8 cellular contexts compared by ENCODE assay signal in the genomic region with DNA sequence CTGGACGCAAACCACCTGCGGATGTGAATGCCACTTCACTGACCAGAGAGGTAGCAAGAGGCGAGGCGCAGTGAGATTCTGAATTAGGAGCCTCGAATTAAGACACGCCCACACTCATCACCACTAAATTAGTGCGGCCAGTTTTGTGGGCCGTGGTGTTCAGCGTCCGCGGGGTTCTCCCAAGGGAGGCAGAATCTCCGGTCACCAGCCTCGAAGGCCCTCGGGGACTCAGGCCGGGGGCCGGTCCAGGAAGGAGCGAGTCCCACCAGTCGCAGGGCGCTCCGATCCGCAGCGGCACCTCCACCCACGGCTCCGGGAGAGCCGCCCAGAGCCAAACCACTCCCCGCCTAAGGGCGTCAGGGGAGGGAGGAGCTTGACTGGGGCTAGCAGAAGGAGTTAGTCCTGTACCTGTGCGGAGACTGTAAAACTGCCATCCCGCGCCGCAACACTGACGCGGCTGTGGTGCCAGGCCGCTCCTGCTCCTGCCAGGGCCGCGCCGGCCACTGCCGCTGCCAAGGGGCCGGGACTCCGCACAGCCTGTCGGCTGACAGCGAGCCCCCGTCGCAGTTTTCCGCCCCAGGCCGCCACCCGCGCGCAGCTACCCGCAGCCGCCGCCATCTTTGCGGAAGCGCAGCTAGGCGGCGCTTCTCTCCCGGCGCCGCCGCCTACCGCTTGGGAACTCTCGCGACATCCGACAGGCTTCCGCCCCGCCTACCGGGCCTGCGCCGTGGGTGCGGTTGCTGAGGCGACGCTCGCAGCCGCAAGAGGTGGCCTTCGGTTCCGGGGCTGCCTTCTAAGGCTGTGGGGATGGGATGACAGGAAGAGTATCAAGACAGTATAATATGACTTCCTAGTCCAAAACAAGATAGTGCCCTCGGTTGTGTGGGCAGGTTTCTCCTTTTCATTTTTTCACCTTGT. TPM values are rescaled to one million over a fixed set of nuclear protein-coding genes. Genes with fewer than 3 reads are reported as not detected.
DNase-seq lines count a peak whose midpoint lies in the region; ATAC-seq and TF ChIP-seq lines count a peak whose summit lies in the region.

A gene with protein sequence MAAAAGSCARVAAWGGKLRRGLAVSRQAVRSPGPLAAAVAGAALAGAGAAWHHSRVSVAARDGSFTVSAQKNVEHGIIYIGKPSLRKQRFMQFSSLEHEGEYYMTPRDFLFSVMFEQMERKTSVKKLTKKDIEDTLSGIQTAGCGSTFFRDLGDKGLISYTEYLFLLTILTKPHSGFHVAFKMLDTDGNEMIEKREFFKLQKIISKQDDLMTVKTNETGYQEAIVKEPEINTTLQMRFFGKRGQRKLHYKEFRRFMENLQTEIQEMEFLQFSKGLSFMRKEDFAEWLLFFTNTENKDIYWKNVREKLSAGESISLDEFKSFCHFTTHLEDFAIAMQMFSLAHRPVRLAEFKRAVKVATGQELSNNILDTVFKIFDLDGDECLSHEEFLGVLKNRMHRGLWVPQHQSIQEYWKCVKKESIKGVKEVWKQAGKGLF (minus strand): TSS at position 640 of the 918 bp plus-strand sequence. CDS start 22 bp downstream, at position 618.

- H3K9ac ChIP-seq in mucosa of stomach (ENCODE audit: low read length), result peak within 1 kb of the TSS; percentile 92

- no peaks in the 10 kb centered on the region for H3K9me3 Mint-ChIP-seq in activated T-cell treated with anti-CD3 and anti-CD28 coated beads, Interleukin-2, amount 50 U/mL, for 4 hours

- DNase-seq in DMS153 (lab: John Stamatoyannopoulos, UW), result peak; percentile 90
- DNase-seq in activated T-cell treated with anti-CD3 and anti-CD28 coated beads, Interleukin-2, amount 50 U/mL, for 4 hours, result peak; percentile 94
- DNase-seq in stimulated activated CD8-positive, alpha-beta memory T cell treated with anti-CD3 and anti-CD28 coated beads, Interleukin-7, amount 100 ng/mL, for 1 hour (ENCODE audit: low read depth in 2 of 2), result peak; percentile 88 to 91

- H3K36me3 ChIP-seq in esophagus (ENCODE audit: control insufficient read depth in 2 of 2, insufficient read depth in 2 of 2, low read length in 1 of 2), result no peaks in the 10 kb centered on the region
- no peaks in the 10 kb centered on the region for H3K36me3 ChIP-seq in mucosa of stomach (ENCODE audit: control insufficient read depth, insufficient read depth, low read length)

- peak within 1 kb of the TSS; percentile 98 to 100 for H3K27ac ChIP-seq in esophagus (ENCODE audit: low read depth in 2 of 2, low read length in 1 of 2)

- H3K27me3 Mint-ChIP-seq in activated T-cell treated with anti-CD3 and anti-CD28 coated beads, Interleukin-2, amount 50 U/mL, for 4 hours (ENCODE audit: low read depth), result peaks cover 7% of the 10 kb centered on the region

- H3K27me3 ChIP-seq in esophagus (ENCODE audit: control insufficient read depth in 1 of 2, insufficient read depth in 2 of 2, low read length in 2 of 2) (no peaks in the 10 kb centered on the region), mucosa of stomach (ENCODE audit: control insufficient read depth, insufficient read depth, low read length) (peaks cover 10% of the 10 kb centered on the region)

- H3K4me1 ChIP-seq in esophagus (ENCODE audit: control insufficient read depth in 2 of 2, insufficient read depth in 2 of 2, low read length in 1 of 2), result no peaks in the 10 kb centered on the region
- no peaks in the 10 kb centered on the region for H3K4me1 ChIP-seq in mucosa of stomach (ENCODE audit: control insufficient read depth, insufficient read depth, low read length)

- WGBS in esophagus, 2 donors, result 0% methylated on average over 72 to 77 of the region's 77 CpGs

- TF ChIP-seq EP300 in Ishikawa (IDR thresholded peaks at IDR 0.05; ENCODE audit: borderline replicate concordance), result peak; percentile 16; the same call in 1 of the 2 replicates

- ATAC-seq in GM21576 (IDR thresholded peaks at IDR 0.05; ENCODE audit: unreplicated experiment), result peak; percentile 93
- ATAC-seq in activated T-cell treated with anti-CD3 and anti-CD28 coated beads, Interleukin-2, amount 50 U/mL, for 4 hours, result peak; percentile 96 to 97

- H3K4me1 Mint-ChIP-seq in activated T-cell treated with anti-CD3 and anti-CD28 coated beads, Interleukin-2, amount 50 U/mL, for 4 hours (ENCODE audit: low read depth), result peaks cover 40% of the 10 kb centered on the region

- peak within 1 kb of the TSS; percentile 69 to 97 for H3K4me3 ChIP-seq in esophagus (ENCODE audit: low read depth in 1 of 2, low read length in 2 of 2)
- H3K4me3 ChIP-seq in mucosa of stomach (ENCODE audit: low read length), result peak within 1 kb of the TSS; percentile 31

- no peak for TF ChIP-seq RAD21 in Ishikawa (IDR thresholded peaks at IDR 0.05; ENCODE audit: low read depth)

- H3K36me3 Mint-ChIP-seq in activated T-cell treated with anti-CD3 and anti-CD28 coated beads, Interleukin-2, amount 50 U/mL, for 4 hours (ENCODE audit: insufficient read depth), result peaks cover 14% of the 10 kb centered on the region

- peak within 1 kb of the TSS; percentile 88 for H3K4me3 Mint-ChIP-seq in activated T-cell treated with anti-CD3 and anti-CD28 coated beads, Interleukin-2, amount 50 U/mL, for 4 hours

- H3K9me3 ChIP-seq in esophagus (ENCODE audit: control insufficient read depth in 2 of 2, insufficient read depth in 1 of 2, low read depth in 1 of 2, low read length in 1 of 2) (no peaks in the 10 kb centered on the region), mucosa of stomach (ENCODE audit: control insufficient read depth, low read length) (no peaks in the 10 kb centered on the region)

TF ChIP-seq in Ishikawa, 13 proteins besides CTCF, POLR2A, EP300 and RAD21 (continues in another document):
- peak; percentile 94 for TF ChIP-seq TAF1 (IDR thresholded peaks at IDR 0.05; ENCODE audit: low read depth)
- peak; percentile 75 for TF ChIP-seq EGR1 (IDR thresholded peaks at IDR 0.05)
- TF ChIP-seq FOXM1 (IDR thresholded peaks at IDR 0.05; ENCODE audit: borderline replicate concordance, low read depth), result no peak
- TF ChIP-seq, protein P1, sequence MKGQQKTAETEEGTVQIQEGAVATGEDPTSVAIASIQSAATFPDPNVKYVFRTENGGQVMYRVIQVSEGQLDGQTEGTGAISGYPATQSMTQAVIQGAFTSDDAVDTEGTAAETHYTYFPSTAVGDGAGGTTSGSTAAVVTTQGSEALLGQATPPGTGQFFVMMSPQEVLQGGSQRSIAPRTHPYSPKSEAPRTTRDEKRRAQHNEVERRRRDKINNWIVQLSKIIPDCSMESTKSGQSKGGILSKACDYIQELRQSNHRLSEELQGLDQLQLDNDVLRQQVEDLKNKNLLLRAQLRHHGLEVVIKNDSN (IDR thresholded peaks at IDR 0.05), result no peak
- TF ChIP-seq YY1 (IDR thresholded peaks at IDR 0.05; ENCODE audit: low read depth), result peak; percentile 98
- TF ChIP-seq, protein P2, sequence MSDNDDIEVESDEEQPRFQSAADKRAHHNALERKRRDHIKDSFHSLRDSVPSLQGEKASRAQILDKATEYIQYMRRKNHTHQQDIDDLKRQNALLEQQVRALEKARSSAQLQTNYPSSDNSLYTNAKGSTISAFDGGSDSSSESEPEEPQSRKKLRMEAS (IDR thresholded peaks at IDR 0.05), result peak; percentile 87
- peak; percentile 38; the same call in 1 of the 2 replicates for TF ChIP-seq TCF12 (IDR thresholded peaks at IDR 0.05; ENCODE audit: low read depth)
- no peak for TF ChIP-seq CREB1 (IDR thresholded peaks at IDR 0.05; ENCODE audit: low read depth)

TF ChIP-seq in PFSK-1, 5 proteins besides CTCF, POLR2A, EP300 and RAD21:
- TF ChIP-seq FOXP2 (optimal IDR thresholded peaks at IDR 0.05; ENCODE audit: borderline replicate concordance, extremely low read depth, extremely low read length, insufficient read depth) (no peak), POLR2AphosphoS5 (IDR thresholded peaks at IDR 0.05; ENCODE audit: low read depth, low read length) (peak; percentile 81), TAF1 (IDR thresholded peaks at IDR 0.05; ENCODE audit: borderline replicate concordance, insufficient read depth, low read length) (peak; percentile 63)

RNA-seq across cellular contexts. Expression of the gene that starts here (rescaled TPM):
- 11.7 TPM for polyA plus RNA-seq in PFSK-1 (2012; ENCODE audit: insufficient read length, low read depth)
- 10 to 100 TPM; 27.7 to 32.4 (median 28.4) TPM for total RNA-seq in activated T-cell treated with anti-CD3 and anti-CD28 coated beads, Interleukin-2, amount 50 U/mL, for 4 hours
- polyA plus RNA-seq in esophagus, result 10 to 100 TPM; 23.6 to 26.3 TPM

Comparison
In these comparisons a context has a peak if more than half of its experiments do, and no peak if none do; other contexts are left out.
1. Peak in every context shown above with its lines: DNase-seq, ATAC-seq, H3K4me3 ChIP-seq and H3K27ac ChIP-seq.